12 cellular contexts compared by ENCODE assay signal in the genomic region with DNA sequence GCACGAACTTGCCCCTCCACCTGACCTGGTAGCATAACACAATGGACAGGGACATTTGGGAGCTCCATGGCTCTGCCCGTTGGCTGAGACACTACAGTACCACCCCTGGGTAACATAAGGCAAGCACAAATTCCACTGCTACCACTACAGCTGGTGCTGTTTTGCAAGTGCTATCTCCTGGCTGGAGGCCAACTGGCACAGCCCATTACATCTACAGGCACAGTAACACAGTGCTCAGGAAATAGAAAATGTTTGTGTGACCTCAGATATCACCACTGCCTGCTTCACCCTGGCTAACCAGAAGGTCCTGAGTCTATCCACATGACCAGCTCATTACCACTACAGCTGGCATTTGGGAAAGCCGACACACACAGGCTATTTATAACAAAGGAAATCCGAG.
A peak's percentile ranks its signal among the peaks of the same experiment; 100 is the strongest.
DNase-seq lines count a peak whose midpoint lies in the region; ATAC-seq and TF ChIP-seq lines count a peak whose summit lies in the region.
"Had no signal": no experiment of that assay in that cellular context is flagged by ENCODE, and none has a peak within 500 bp of the region (broad histone marks: within the 10 kb centered on the region; RNA-seq: fewer than 3 reads in every experiment).

No MANE protein-coding gene starts in this region.

- intact Hi-C loops in left colon (cut with DNase I, micrococcal nuclease) = no loop called here

- H3K27ac ChIP-seq in upper lobe of left lung = no peak overlapping the region
- H3K27ac ChIP-seq: tibial artery had no signal

- WGBS in upper lobe of left lung, 2 donors = 20 to 32% methylated on average over 4 of the region's 4 CpGs

- no peaks in the 10 kb centered on the region for H3K36me3 ChIP-seq in upper lobe of left lung
- H3K36me3 ChIP-seq: tibial artery had no signal

- DNase-seq in NCI-H345 (lab: John Stamatoyannopoulos, UW) (peak; percentile 37), NCI-H345 treated with DMSO at 0.1 percent for 48 hours (lab: John Stamatoyannopoulos, UW; ENCODE audit: unreplicated experiment) (no peak), brain pericyte (ENCODE audit: low read depth, low spot score) (peak; percentile 64), left colon (peak in 1 of 2 donors; percentile 48), upper lobe of left lung (peak in 1 of 2 donors; percentile 30), cerebellar cortex (ENCODE audit: low spot score) (no peak)
- DNase-seq: NCI-H1930; stimulated activated CD4-positive, alpha-beta T cell treated with anti-CD3 and anti-CD28 coated beads, Interleukin-1b, Interleukin-23, amount 100 ng/mL, for 48 hours; T1000 had no signal

- TF ChIP-seq EP300 in upper lobe of left lung (IDR thresholded peaks at IDR 0.05) = no peak

- peak; percentile 72 for ATAC-seq in left colon
- peak; percentile 26 to 34 for ATAC-seq in upper lobe of left lung (ENCODE audit: low FRiP score in 2 of 2)
- ATAC-seq in GM18502 (IDR thresholded peaks at IDR 0.05; ENCODE audit: poor library complexity, unreplicated experiment) = no peak
- ATAC-seq in HG03175 (IDR thresholded peaks at IDR 0.05; ENCODE audit: unreplicated experiment) = no peak

- H3K27me3 ChIP-seq in upper lobe of left lung = no peaks in the 10 kb centered on the region
- H3K27me3 ChIP-seq: tibial artery had no signal

- no peak for TF ChIP-seq POLR2A in upper lobe of left lung (IDR thresholded peaks at IDR 0.05)

- H3K4me3 ChIP-seq in upper lobe of left lung = no peak overlapping the region
- H3K4me3 ChIP-seq: tibial artery had no signal

- peaks cover 0 to 4% (median 0%) of the 10 kb centered on the region in 4 donors for H3K4me1 ChIP-seq in upper lobe of left lung
- H3K4me1 ChIP-seq: tibial artery had no signal

- H3K9me3 ChIP-seq in upper lobe of left lung = no peaks in the 10 kb centered on the region
- H3K9me3 ChIP-seq: tibial artery had no signal

- no peak for TF ChIP-seq CTCF in upper lobe of left lung (IDR thresholded peaks at IDR 0.05)

Comparison
In these comparisons a context has a peak if more than half of its experiments do, and no peak if none do; other contexts are left out.
1. DNase-seq: peak in NCI-H345 (single experiment) and brain pericyte (single experiment); none in NCI-H345 treated with DMSO at 0.1 percent for 48 hours (single experiment) and cerebellar cortex (single experiment).
2. ATAC-seq: peak in left colon (single experiment) and upper lobe of left lung (2 of 2); none in GM18502 (single experiment) and HG03175 (single experiment).